In the genomic region with DNA sequence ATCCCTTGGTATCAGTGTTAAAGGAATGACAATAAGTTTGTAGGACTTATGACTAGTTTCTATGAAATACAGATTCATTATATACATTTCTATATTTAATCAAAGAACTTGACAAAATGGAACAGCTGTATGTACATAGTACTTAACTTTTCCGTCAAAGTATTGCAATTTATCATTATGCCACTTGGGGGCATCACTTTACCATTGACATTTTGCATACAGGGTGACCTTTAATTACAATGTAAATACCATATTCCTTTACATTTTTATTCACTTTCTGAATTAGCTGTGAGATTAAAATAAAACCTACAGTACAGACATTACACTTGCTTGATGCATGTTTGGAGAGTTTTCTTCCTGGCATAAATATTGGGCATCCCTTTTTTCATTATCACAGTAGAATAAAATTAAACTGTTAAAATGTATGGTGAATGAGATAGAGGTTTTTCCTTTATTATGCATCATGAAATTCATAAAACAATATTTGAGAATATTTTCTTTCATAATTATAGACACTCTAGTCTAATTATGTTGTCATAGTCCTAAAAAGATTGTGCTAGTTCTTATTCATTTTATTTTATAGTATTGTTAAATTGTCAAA, we compare ENCODE assay signal across 7 cellular contexts. TPM values are rescaled to one million over a fixed set of nuclear protein-coding genes. Genes with fewer than 3 reads are reported as not detected.
DNase-seq lines count a peak whose midpoint lies in the region; ATAC-seq, FAIRE-seq and TF ChIP-seq lines count a peak whose summit lies in the region.

No MANE protein-coding gene starts in this region.

- no peaks in the 10 kb centered on the region for H3K9me3 Mint-ChIP-seq in activated T-helper 17 cell treated with anti-CD3 and anti-CD28 coated beads, Interleukin-2, amount 50 U/mL, for 72 hours

- intact Hi-C loops in vagina (cut with DNase I), result no loop called here

- no peak overlapping the region for H3K27ac ChIP-seq in vagina

- no peaks in the 10 kb centered on the region for H3K27me3 ChIP-seq in vagina

- H3K27ac Mint-ChIP-seq in activated T-helper 17 cell treated with anti-CD3 and anti-CD28 coated beads, Interleukin-2, amount 50 U/mL, for 72 hours, result no peak overlapping the region

- H3K9me3 ChIP-seq in vagina, result no peaks in the 10 kb centered on the region

- H3K4me3 Mint-ChIP-seq in activated T-helper 17 cell treated with anti-CD3 and anti-CD28 coated beads, Interleukin-2, amount 50 U/mL, for 72 hours, result no peak overlapping the region

- peak; percentile 92 for FAIRE-seq in islet of Langerhans (lab: Jason Lieb, UNC)

- peak in 2 of 3 experiments; percentile 19 to 33 for TF ChIP-seq CTCF in vagina (IDR thresholded peaks at IDR 0.05)

- DNase-seq in DMS79 (lab: John Stamatoyannopoulos, UW) (peak; percentile 1), NCI-H2081 (lab: John Stamatoyannopoulos, UW) (peak; percentile 60 to 77), vagina (ENCODE audit: extremely low spot score in 2 of 2) (no peak)

- H3K36me3 Mint-ChIP-seq in activated T-helper 17 cell treated with anti-CD3 and anti-CD28 coated beads, Interleukin-2, amount 50 U/mL, for 72 hours (ENCODE audit: low read depth), result peaks cover 4% of the 10 kb centered on the region

- H3K27me3 Mint-ChIP-seq in activated T-helper 17 cell treated with anti-CD3 and anti-CD28 coated beads, Interleukin-2, amount 50 U/mL, for 72 hours, result no peaks in the 10 kb centered on the region

- ATAC-seq in GM21447 (IDR thresholded peaks at IDR 0.05; ENCODE audit: unreplicated experiment) (peak; percentile 61), HG02938 (IDR thresholded peaks at IDR 0.05; ENCODE audit: unreplicated experiment) (no peak)
- ATAC-seq in activated T-helper 17 cell treated with anti-CD3 and anti-CD28 coated beads, Interleukin-2, amount 50 U/mL, for 72 hours (replicated peaks), result peak; percentile 52

- H3K4me1 Mint-ChIP-seq in activated T-helper 17 cell treated with anti-CD3 and anti-CD28 coated beads, Interleukin-2, amount 50 U/mL, for 72 hours, result no peaks in the 10 kb centered on the region

- H3K36me3 ChIP-seq in vagina, result no peaks in the 10 kb centered on the region

- no peak overlapping the region for H3K4me3 ChIP-seq in vagina

- no peaks in the 10 kb centered on the region for H3K4me1 ChIP-seq in vagina

- no peak for TF ChIP-seq POLR2A in vagina (IDR thresholded peaks at IDR 0.05)

RNA-seq across cellular contexts. Expression of gene NEK11, which starts 6.9 kb away (rescaled TPM):
- total RNA-seq in activated T-helper 17 cell treated with anti-CD3 and anti-CD28 coated beads, Interleukin-2, amount 50 U/mL, for 72 hours, result 1 to 10 TPM; 3.1 to 3.2 TPM
- 8.6 TPM for total RNA-seq in vagina

RNA-seq across cellular contexts. Expression of gene ASTE1, which starts 7.0 kb away (rescaled TPM):
- 10 to 100 TPM in 1 of 2 donors, 1 to 10 TPM in 1; 6.5 to 11.8 TPM for total RNA-seq in activated T-helper 17 cell treated with anti-CD3 and anti-CD28 coated beads, Interleukin-2, amount 50 U/mL, for 72 hours
- total RNA-seq in vagina, result 3.7 TPM

Comparison
In these comparisons a context has a peak if more than half of its experiments do, and no peak if none do; other contexts are left out.
1. DNase-seq: peak in DMS79 (single experiment) and NCI-H2081 (2 of 2); none in vagina (0 of 2).